20 cellular contexts compared by ENCODE assay signal in genomic region chr7:116166167-116166566, GRCh38. TPM values are rescaled to one million over a fixed set of nuclear protein-coding genes. Genes with fewer than 3 reads are reported as not detected.
DNase-seq lines count a peak whose midpoint lies in the region; ATAC-seq and TF ChIP-seq lines count a peak whose summit lies in the region.
"Had no signal": no experiment of that assay in that cellular context is flagged by ENCODE, and none has a peak within 500 bp of the region (broad histone marks: within the 10 kb centered on the region; RNA-seq: fewer than 3 reads in every experiment).

No MANE protein-coding gene starts in this region.

- H3K9me2 ChIP-seq in GM23248 (ENCODE audit: insufficient read depth), result no peaks in the 10 kb centered on the region
- H3K9me2 ChIP-seq: SK-N-SH had no signal

- H3K4me3 ChIP-seq in GM23248 (no peak overlapping the region), RWPE2 (ENCODE audit: severe bottlenecking) (no peak overlapping the region), suprapubic skin (no peak overlapping the region)
- H3K4me3 ChIP-seq: adrenal gland had no signal

- H4K20me1 ChIP-seq in GM23248 (ENCODE audit: insufficient read depth), result no peaks in the 10 kb centered on the region

- CTCF ChIA-PET in HEK293T (lab: Yijun Ruan, JAX), result interaction anchor here (0.9 kb wide), 1 partner anchor 14 kb away, joined by 4 read pairs; no protein-coding TSS in a partner anchor

- no peak for TF ChIP-seq EP300 in suprapubic skin (IDR thresholded peaks at IDR 0.05)

- H3K36me3 ChIP-seq in GM23248 (ENCODE audit: low read depth) (no peaks in the 10 kb centered on the region), RWPE2 (ENCODE audit: low read depth) (no peaks in the 10 kb centered on the region), suprapubic skin (no peaks in the 10 kb centered on the region)
- H3K36me3 ChIP-seq: adrenal gland had no signal

- TF ChIP-seq CTCF in RWPE2 (IDR thresholded peaks at IDR 0.05; ENCODE audit: poor library complexity, severe bottlenecking) (no peak), suprapubic skin (IDR thresholded peaks at IDR 0.05) (no peak)

- in situ Hi-C loops in GM23248 (cut with MboI), result no loop called here

- no peaks in the 10 kb centered on the region for H3K27me3 ChIP-seq in GM23248 (replicated peaks; ENCODE audit: insufficient read depth)
- no peaks in the 10 kb centered on the region for H3K27me3 ChIP-seq in RWPE2 (ENCODE audit: insufficient read depth, poor library complexity, severe bottlenecking)
- no peaks in the 10 kb centered on the region for H3K27me3 ChIP-seq in suprapubic skin
- H3K27me3 ChIP-seq: adrenal gland had no signal

- H3K27ac ChIP-seq in GM23248, result no peak overlapping the region
- no peak overlapping the region for H3K27ac ChIP-seq in RWPE2 (ENCODE audit: poor library complexity, severe bottlenecking)
- H3K27ac ChIP-seq in suprapubic skin, result peak overlapping the region; percentile 9

- H3F3A ChIP-seq in GM23248 (ENCODE audit: insufficient read depth), result peaks cover 21% of the 10 kb centered on the region

- H3K4me2 ChIP-seq in GM23248 (ENCODE audit: unreplicated experiment), result no peak overlapping the region
- H3K4me2 ChIP-seq: SK-N-SH had no signal

- H3K79me2 ChIP-seq in GM23248 (ENCODE audit: insufficient read depth), result no peaks in the 10 kb centered on the region

- 74 to 82% methylated on average over 2 of the region's 2 CpGs for WGBS in GM23248 (ENCODE audit: low coverage in 1 of 2, low lambda C conversion rate in 2 of 2, missing lambda C conversion rate in 2 of 2), 2 experiments
- 88% methylated on average over 2 of the region's 2 CpGs for whole genome bisulfite sequencing in suprapubic skin

- H3K9ac ChIP-seq in GM23248, result no peak overlapping the region
- H3K9ac ChIP-seq: SK-N-SH had no signal

- H3K9me3 ChIP-seq in GM23248 (ENCODE audit: low read depth), result no peaks in the 10 kb centered on the region
- H3K9me3 ChIP-seq in RWPE2 (ENCODE audit: severe bottlenecking), result no peaks in the 10 kb centered on the region
- no peaks in the 10 kb centered on the region for H3K9me3 ChIP-seq in suprapubic skin
- H3K9me3 ChIP-seq: adrenal gland, SK-N-SH had no signal

- POLR2A ChIA-PET in HEK293T (lab: Yijun Ruan, JAX), result no interaction called here

- peaks cover 32% of the 10 kb centered on the region for H3K4me1 ChIP-seq in GM23248 (ENCODE audit: insufficient read depth)
- no peaks in the 10 kb centered on the region for H3K4me1 ChIP-seq in RWPE2 (ENCODE audit: insufficient read depth, poor library complexity, severe bottlenecking)
- H3K4me1 ChIP-seq in suprapubic skin, result no peaks in the 10 kb centered on the region
- H3K4me1 ChIP-seq: adrenal gland had no signal

- DNase-seq in GM23248 (peak; percentile 18), RWPE2 (ENCODE audit: low spot score) (no peak), iris pigment epithelial cell (ENCODE audit: low read depth) (peak; percentile 76), suprapubic skin (ENCODE audit: low spot score in 2 of 2) (no peak), HEK293T (ENCODE audit: extremely low spot score) (no peak), HuH-7 (ENCODE audit: low spot score) (no peak), NCI-H82 treated with DMSO at 0.1 percent for 48 hours (lab: John Stamatoyannopoulos, UW; ENCODE audit: unreplicated experiment) (no peak)
- DNase-seq: activated CD4-positive, alpha-beta memory T cell treated with anti-CD3 and anti-CD28 coated beads for 36 hours; activated effector memory CD4-positive, alpha-beta T cell treated with anti-CD3 and anti-CD28 coated beads, Interleukin-2, amount 50 U/mL, for 16 hours; DMS53; immature natural killer cell; KG1; NCI-H1048; NCI-H1930; NCI-H446; NK-92 treated with Interleukin-12 subunit alpha and Interleukin-12 subunit beta, amount 100 ng/mL, for 24 hours; occipital lobe; SK-N-SH had no signal

- peak; percentile 54; the same call in 2 of the 3 replicates for ATAC-seq in RWPE2 (ENCODE audit: low read depth)
- ATAC-seq: WTC11 had no signal

- TF ChIP-seq POLR2A in suprapubic skin (IDR thresholded peaks at IDR 0.05), result no peak

- H2AFZ ChIP-seq in GM23248, result no peak overlapping the region

TF ChIP-seq in HEK293T, 16 proteins besides CTCF, POLR2A, EP300 and RAD21:
- TF ChIP-seq CTBP1 (IDR thresholded peaks at IDR 0.05; ENCODE audit: borderline replicate concordance), result no peak
- no peak for TF ChIP-seq FOXK2 (IDR thresholded peaks at IDR 0.05)
- TF ChIP-seq FOXA1 (IDR thresholded peaks at IDR 0.05), result no peak
- no peak for TF ChIP-seq NFRKB (IDR thresholded peaks at IDR 0.05)
- TF ChIP-seq SP1 (IDR thresholded peaks at IDR 0.05), result no peak
- no peak for TF ChIP-seq FOXM1 (IDR thresholded peaks at IDR 0.05; ENCODE audit: borderline replicate concordance)
- no peak for TF ChIP-seq L3MBTL2 (conservative IDR thresholded peaks at IDR 0.05)
- no peak for TF ChIP-seq TARDBP (IDR thresholded peaks at IDR 0.05)
- TF ChIP-seq HDGF (IDR thresholded peaks at IDR 0.05; ENCODE audit: borderline replicate concordance), result no peak
TF ChIP-seq in HEK293T: peak in this region for 0.

RNA-seq across cellular contexts. Expression of gene TES, which starts 44.2 kb away (rescaled TPM):
- total RNA-seq in GM23248 (2014; rRNA removed; shearing (Covaris generic)), result 32.6 and 41.5 TPM in 2 replicates
- 32.5 and 32.9 TPM in 2 replicates for polyA plus RNA-seq in GM23248 (2016; fragmentation: Nextera tagmentation; extraction: Ambion mirVana)
- 10 to 100 TPM; 44.3 to 66.0 (median 57.5) TPM for total RNA-seq in suprapubic skin

Comparison
In these comparisons a context has a peak if more than half of its experiments do, and no peak if none do; other contexts are left out.
1. DNase-seq: peak in GM23248 (single experiment) and iris pigment epithelial cell (single experiment); none in RWPE2 (single experiment), suprapubic skin (0 of 2), HEK293T (single experiment), HuH-7 (single experiment) and NCI-H82 treated with DMSO at 0.1 percent for 48 hours (single experiment).